ENCODE assay signal across 7 cellular contexts in genomic region chr3:129195731-129196256, GRCh38. TPM values are rescaled to one million over a fixed set of nuclear protein-coding genes. Genes with fewer than 3 reads are reported as not detected.
DNase-seq lines count a peak whose midpoint lies in the region; ATAC-seq, FAIRE-seq and TF ChIP-seq lines count a peak whose summit lies in the region.

No MANE protein-coding gene starts in this region.

- peaks cover 8% of the 10 kb centered on the region for H3K9me1 ChIP-seq in IMR-90 (ENCODE audit: insufficient read depth, low read length)

- peak overlapping the region; percentile 94 for H2AK9ac ChIP-seq in IMR-90 (replicated peaks; ENCODE audit: low read depth, low read length, poor library complexity)

- H3K9me3 ChIP-seq in IMR-90 (ENCODE audit: control insufficient read depth, insufficient read depth, low read length) = no peaks in the 10 kb centered on the region
- no peaks in the 10 kb centered on the region for H3K9me3 ChIP-seq in gastrocnemius medialis
- no peaks in the 10 kb centered on the region for H3K9me3 ChIP-seq in small intestine (ENCODE audit: control insufficient read depth, low read depth)

- H2BK5ac ChIP-seq in IMR-90 (ENCODE audit: low read depth, low read length, poor library complexity, severe bottlenecking) = peak overlapping the region; percentile 94

- H3K4me1 ChIP-seq in IMR-90 (ENCODE audit: control insufficient read depth, insufficient read depth, low read length) (peaks cover 12% of the 10 kb centered on the region), gastrocnemius medialis (peaks cover 35 to 62% of the 10 kb centered on the region in 2 donors), small intestine (ENCODE audit: control insufficient read depth in 2 of 2, insufficient read depth in 1 of 2, low read depth in 1 of 2, low read length in 1 of 2) (no peaks in the 10 kb centered on the region)

- H3K36me3 ChIP-seq in IMR-90 (ENCODE audit: control insufficient read depth, insufficient read depth, low read length) (no peaks in the 10 kb centered on the region), gastrocnemius medialis (no peaks in the 10 kb centered on the region), small intestine (ENCODE audit: control insufficient read depth in 2 of 2, insufficient read depth in 2 of 2, low read length in 2 of 2) (no peaks in the 10 kb centered on the region)

- peak overlapping the region; percentile 94 for H3K14ac ChIP-seq in IMR-90 (replicated peaks; ENCODE audit: low read depth, low read length)

- WGBS in IMR-90 (ENCODE audit: extremely low coverage in 2 of 2, insufficient read length in 1 of 2), 2 experiments = 0% methylated on average over 3 of the region's 6 CpGs; no CpG with 5 or more reads in 1 of the 2 experiments
- WGBS in small intestine, 3 donors = 54 to 59% (median 57%) methylated on average over 6 of the region's 6 CpGs

- TF ChIP-seq POLR2A in IMR-90 (IDR thresholded peaks at IDR 0.05; ENCODE audit: low read depth, low read length) = peak; percentile 58; the same call in 1 of the 2 replicates
- TF ChIP-seq POLR2A in gastrocnemius medialis (IDR thresholded peaks at IDR 0.05) = no peak

- ATAC-seq in IMR-90 (ENCODE audit: low read depth) (peak; percentile 98), left cardiac atrium (peak; percentile 89 to 97), gastrocnemius medialis (peak; percentile 93 to 95)

- H3K79me1 ChIP-seq in IMR-90 (ENCODE audit: low read depth in 1 of 2, low read length in 2 of 2) = peaks cover 0 to 10% of the 10 kb centered on the region in 2 experiments; a peak in 3 of 4 replicates

- H3K27me3 ChIP-seq in IMR-90 (ENCODE audit: control insufficient read depth, insufficient read depth, low read length) (no peaks in the 10 kb centered on the region), gastrocnemius medialis (no peaks in the 10 kb centered on the region), small intestine (ENCODE audit: control insufficient read depth in 2 of 2, insufficient read depth in 2 of 2, low read length in 2 of 2) (no peaks in the 10 kb centered on the region)

- CTCF ChIA-PET in IMR-90 (lab: Yijun Ruan, JAX) = interaction anchor here (2.1 kb wide), 2 partner anchors 34 to 50 kb away, joined by 8 to 10 read pairs; no protein-coding TSS in a partner anchor

- H2AK5ac ChIP-seq in IMR-90 (ENCODE audit: low read depth, low read length) = peak overlapping the region; percentile 89

- FAIRE-seq in small intestine (lab: Jason Lieb, UNC) = no peak

- H4K8ac ChIP-seq in IMR-90 (ENCODE audit: low read depth in 2 of 2, low read length in 2 of 2) = peak overlapping the region; percentile 45 to 94

- H3K4me3 Mint-ChIP-seq in activated naive CD8-positive, alpha-beta T cell treated with anti-CD3 and anti-CD28 coated beads for 36 hours = no peak overlapping the region

- peaks cover 3% of the 10 kb centered on the region; the same call in 1 of the 2 replicates for H4K20me1 ChIP-seq in IMR-90 (ENCODE audit: insufficient read depth, low read length)

- H2AFZ ChIP-seq in IMR-90 (replicated peaks; ENCODE audit: low read length, poor library complexity) = peak overlapping the region; percentile 93

- no peaks in the 10 kb centered on the region for H3K36me3 Mint-ChIP-seq in activated naive CD8-positive, alpha-beta T cell treated with anti-CD3 and anti-CD28 coated beads for 36 hours

- H3K4me1 Mint-ChIP-seq in activated naive CD8-positive, alpha-beta T cell treated with anti-CD3 and anti-CD28 coated beads for 36 hours = peaks cover 7% of the 10 kb centered on the region

- intact Hi-C loops in IMR-90 (cut with micrococcal nuclease) = loop anchor here (5.0 kb wide), 1 partner anchor 52 kb away; the partner anchor contains the start of gene COPG1
- intact Hi-C loops in left cardiac atrium (cut with DNase I) = no loop called here
- intact Hi-C loops in gastrocnemius medialis (cut with DNase I; ENCODE audit: low total_unique reads) = loop anchor here (2.0 kb wide), 2 partner anchors 15 to 29 kb away; no protein-coding TSS in a partner anchor

- dilution Hi-C loops in IMR-90 (cut with HindIII; ENCODE audit: low sequenced_read_pairs, unreplicated experiment) = no loop called here

- no peaks in the 10 kb centered on the region for H3K27me3 Mint-ChIP-seq in activated naive CD8-positive, alpha-beta T cell treated with anti-CD3 and anti-CD28 coated beads for 36 hours

- peak overlapping the region; percentile 98 for H3K4me2 ChIP-seq in IMR-90 (ENCODE audit: low read depth, low read length)

- peak overlapping the region; percentile 93 for H2BK20ac ChIP-seq in IMR-90 (ENCODE audit: low read depth, low read length)

- peak overlapping the region; percentile 91 for H2BK120ac ChIP-seq in IMR-90 (ENCODE audit: low read depth, low read length)

- H3K27ac ChIP-seq in IMR-90 (ENCODE audit: insufficient read depth, low read length) (peak overlapping the region; percentile 86), gastrocnemius medialis (peak overlapping the region; percentile 86 to 90 (median 88)), small intestine (ENCODE audit: low read depth in 1 of 2, low read length in 1 of 2) (peak overlapping the region in 1 of 2 donors; percentile 19)

- DNase-seq in IMR-90 (peak; percentile 96), left cardiac atrium (peak; percentile 59), gastrocnemius medialis (peak; percentile 79 to 86), COLO668 (lab: John Stamatoyannopoulos, UW; ENCODE audit: unreplicated experiment) (no peak), NCI-H187 treated with DMSO at 0.1 percent for 48 hours (lab: John Stamatoyannopoulos, UW) (no peak), small intestine (no peak)
- no peak for DNase-seq in activated naive CD8-positive, alpha-beta T cell treated with anti-CD3 and anti-CD28 coated beads for 36 hours

- H3K23ac ChIP-seq in IMR-90 (ENCODE audit: low read depth, low read length) = peak overlapping the region; percentile 94

- H3K9ac ChIP-seq in IMR-90 (ENCODE audit: low read depth, low read length) = peak overlapping the region; percentile 56

- no peaks in the 10 kb centered on the region for H3K9me3 Mint-ChIP-seq in activated naive CD8-positive, alpha-beta T cell treated with anti-CD3 and anti-CD28 coated beads for 36 hours

- peak overlapping the region; percentile 96 for H3K4ac ChIP-seq in IMR-90 (ENCODE audit: low read depth, low read length)

- H4K5ac ChIP-seq in IMR-90 (ENCODE audit: low read depth, low read length) = peak overlapping the region; percentile 73; the same call in 1 of the 2 replicates

- H3K18ac ChIP-seq in IMR-90 (ENCODE audit: low read depth, low read length) = peak overlapping the region; percentile 80

- POLR2A ChIA-PET in IMR-90 (lab: Charles Lee; ENCODE audit: unreplicated experiment) = interaction anchor here (0.7 kb wide), 1 partner anchor 34 kb away, joined by 3 read pairs; no protein-coding TSS in a partner anchor

- BruUV-seq in IMR-90 (replicated peaks; lab: Mats Ljungman, UMichigan) = no TSS peak

- TF ChIP-seq RAD21 in IMR-90 (IDR thresholded peaks at IDR 0.05; ENCODE audit: low read length) = no peak

- H3K4me3 ChIP-seq in IMR-90 (ENCODE audit: insufficient read depth, low read depth, low read length) = peak overlapping the region; percentile 41
- H3K4me3 ChIP-seq in gastrocnemius medialis = peak overlapping the region in 2 of 4 donors; percentile 6 to 26
- no peak overlapping the region for H3K4me3 ChIP-seq in small intestine (ENCODE audit: low read depth in 1 of 2, low read length in 2 of 2)

- peak overlapping the region; percentile 55 for H3K56ac ChIP-seq in IMR-90 (ENCODE audit: extremely low read depth, insufficient read depth, low read length)

- in situ Hi-C loops in IMR-90 (cut with MboI; ENCODE audit: low sequenced_read_pairs) (no loop called here), gastrocnemius medialis (cut with MboI; ENCODE audit: low sequenced_read_pairs in 4 of 4) (no loop called here)

- peak overlapping the region; percentile 84; the same call in 2 of the 3 replicates for H2BK15ac ChIP-seq in IMR-90 (ENCODE audit: low read depth, low read length)

- peak overlapping the region; percentile 85 for H4K91ac ChIP-seq in IMR-90 (ENCODE audit: insufficient read depth, low read depth, low read length)

- peak overlapping the region; percentile 8 for H3K27ac Mint-ChIP-seq in activated naive CD8-positive, alpha-beta T cell treated with anti-CD3 and anti-CD28 coated beads for 36 hours

- TF ChIP-seq CTCF in IMR-90 (conservative IDR thresholded peaks at IDR 0.05; ENCODE audit: low read depth, low read length) (no peak), gastrocnemius medialis (IDR thresholded peaks at IDR 0.05 in 4 of 5, conservative IDR thresholded peaks at IDR 0.05 in 1 of 5) (peak in 1 of 5 experiments; percentile 1)

TF ChIP-seq in IMR-90, 13 proteins besides CTCF, POLR2A, EP300 and RAD21 (continues in another document):
- TF ChIP-seq FOS (IDR thresholded peaks at IDR 0.05; ENCODE audit: low read depth, low read length) (peak; percentile 89), RFX5 (IDR thresholded peaks at IDR 0.05; ENCODE audit: low read depth, low read length) (no peak), CEBPB (IDR thresholded peaks at IDR 0.05; ENCODE audit: low read depth, low read length) (0 out of 2 replicates have a peak, but pooled peaks have one; percentile 47)

RNA-seq across cellular contexts. Expression of gene CNBP, which starts 12.1 kb away (rescaled TPM):
- 223 and 266 TPM in 2 replicates for total RNA-seq in IMR-90 (2012; rRNA removed)
- polyA plus RNA-seq in IMR-90 (2012; rRNA removed) = 186 and 217 TPM in 2 replicates
- 130 and 232 TPM in 2 replicates for polyA plus RNA-seq in IMR-90 (2012; cell fraction: cytosol; rRNA removed)
- 35.9 and 97.3 TPM in 2 replicates for polyA plus RNA-seq in IMR-90 (2012; cell fraction: nucleus; rRNA removed; ENCODE audit: low replicate concordance)
- 100 to 1,000 TPM; 483 to 487 TPM for total RNA-seq in activated naive CD8-positive, alpha-beta T cell treated with anti-CD3 and anti-CD28 coated beads for 36 hours
- 100 to 1,000 TPM; 342 to 378 TPM for total RNA-seq in left cardiac atrium
- total RNA-seq in gastrocnemius medialis = 1,000 to 10,000 TPM in 2 of 4 donors, 100 to 1,000 TPM in 2; 784 to 1,263 (median 979) TPM
- 100 to 1,000 TPM; 256 to 424 (median 320) TPM for polyA plus RNA-seq in small intestine

RNA-seq across cellular contexts. Expression of gene ISY1, which starts 34.9 kb away (rescaled TPM):
- total RNA-seq in IMR-90 (2012; rRNA removed) = 28.5 and 39.7 TPM in 2 replicates
- polyA plus RNA-seq in IMR-90 (2012; rRNA removed) = 29.6 and 31.5 TPM in 2 replicates
- 24.3 and 57.5 TPM in 2 replicates for polyA plus RNA-seq in IMR-90 (2012; cell fraction: cytosol; rRNA removed)
- 7.6 and 7.8 TPM in 2 replicates for polyA plus RNA-seq in IMR-90 (2012; cell fraction: nucleus; rRNA removed; ENCODE audit: low replicate concordance)
- total RNA-seq in activated naive CD8-positive, alpha-beta T cell treated with anti-CD3 and anti-CD28 coated beads for 36 hours = 10 to 100 TPM; 77.7 to 80.1 TPM
- total RNA-seq in left cardiac atrium = 10 to 100 TPM; 23.3 to 28.3 TPM
- 10 to 100 TPM; 19.6 to 34.9 (median 22.3) TPM for total RNA-seq in gastrocnemius medialis
- 10 to 100 TPM; 11.2 to 27.1 (median 20.5) TPM for polyA plus RNA-seq in small intestine

RNA-seq across cellular contexts. Expression of gene COPG1, which starts 53.6 kb away (rescaled TPM):
- total RNA-seq in IMR-90 (2012; rRNA removed) (440 and 446 TPM in 2 replicates), left cardiac atrium (100 to 1,000 TPM; 109 to 149 TPM), gastrocnemius medialis (100 to 1,000 TPM in 1 of 4 donors, 10 to 100 TPM in 3; 59.7 to 101 (median 79.8) TPM)
- polyA plus RNA-seq in IMR-90 (2012; rRNA removed) (179 and 203 TPM in 2 replicates), small intestine (100 to 1,000 TPM; 112 to 141 (median 130) TPM)
- 129 and 134 TPM in 2 replicates for polyA plus RNA-seq in IMR-90 (2012; cell fraction: cytosol; rRNA removed)
- 177 and 240 TPM in 2 replicates for polyA plus RNA-seq in IMR-90 (2012; cell fraction: nucleus; rRNA removed; ENCODE audit: low replicate concordance)
- 100 to 1,000 TPM; 128 to 132 TPM for total RNA-seq in activated naive CD8-positive, alpha-beta T cell treated with anti-CD3 and anti-CD28 coated beads for 36 hours

Comparison
In these comparisons a context has a peak if more than half of its experiments do, and no peak if none do; other contexts are left out.
1. DNase-seq: peak in IMR-90 (single experiment), left cardiac atrium (single experiment) and gastrocnemius medialis (2 of 2); none in activated naive CD8-positive, alpha-beta T cell treated with anti-CD3 and anti-CD28 coated beads for 36 hours (single experiment), COLO668 (single experiment), NCI-H187 treated with DMSO at 0.1 percent for 48 hours (single experiment) and small intestine (single experiment).
2. intact Hi-C loops: an anchor here in IMR-90 (5.0 kb wide) and gastrocnemius medialis (2.0 kb wide); none called in left cardiac atrium.
3. Peak in every context shown above with its lines, with median percentiles within 50 percentile points of each other: ATAC-seq.